ENCODE assay signal across 27 cellular contexts in the genomic region with DNA sequence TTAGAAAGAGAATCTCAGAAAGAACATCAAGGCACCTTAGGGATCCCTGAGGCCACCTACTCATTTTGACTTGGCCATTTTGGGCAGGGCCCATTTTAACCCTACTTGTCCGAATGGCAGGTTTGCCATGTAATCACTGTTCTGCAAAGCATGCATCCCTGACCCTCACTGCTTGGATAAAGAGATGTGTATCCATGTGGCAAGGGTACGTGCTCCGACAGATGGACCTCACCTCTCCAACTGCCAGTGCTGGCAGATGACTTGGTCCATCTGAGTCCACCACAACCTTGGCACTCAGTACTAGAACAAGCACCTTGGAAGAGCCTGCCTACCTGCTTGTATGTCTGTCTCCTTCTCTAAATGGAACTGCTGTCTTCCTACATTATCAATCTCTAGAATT.
"Had no signal": no experiment of that assay in that cellular context is flagged by ENCODE, and none has a peak within 500 bp of the region (broad histone marks: within the 10 kb centered on the region; RNA-seq: fewer than 3 reads in every experiment).

No MANE protein-coding gene starts in this region.

- H3K27me3 ChIP-seq: ascending aorta, cardiac muscle cell, SJCRH30 had no signal

- H3K27me3 Mint-ChIP-seq: activated CD4-positive, alpha-beta memory T cell treated with anti-CD3 and anti-CD28 coated beads, Interleukin-2, amount 10 ng/mL, durations not matched to agents 7 days and 5 days; activated naive CD8-positive, alpha-beta T cell treated with anti-CD3 and anti-CD28 coated beads, Interleukin-2, amount 10 ng/mL, durations not matched to agents 7 days and 5 days had no signal

- H3K36me3 ChIP-seq: ascending aorta, cardiac muscle cell, SJCRH30, WERI-Rb-1 had no signal

- H3K9me3 Mint-ChIP-seq: activated CD4-positive, alpha-beta memory T cell treated with anti-CD3 and anti-CD28 coated beads, Interleukin-2, amount 10 ng/mL, durations not matched to agents 7 days and 5 days; activated naive CD4-positive, alpha-beta T cell treated with anti-CD3 and anti-CD28 coated beads, Interleukin-2, amount 50 U/mL, for 24 hours; activated naive CD8-positive, alpha-beta T cell treated with anti-CD3 and anti-CD28 coated beads, Interleukin-2, amount 10 ng/mL, durations not matched to agents 7 days and 5 days; activated T-cell treated with anti-CD3 and anti-CD28 coated beads, Interleukin-2, amount 50 U/mL, for 24 hours; activated T-helper 2 cell treated with anti-CD3 and anti-CD28 coated beads, Interferon-gamma antibody, Interleukin-2, Interleukin-4, amounts not matched to agents 10 μg/mL and 5 μg/mL and 100 μg/mL, durations not matched to agents 14 hours and 24 hours and 36 hours had no signal

- H3K9me3 ChIP-seq: ascending aorta, SJCRH30 had no signal

- H3K27ac ChIP-seq: ascending aorta, cardiac muscle cell, SJCRH30, SK-N-MC, WERI-Rb-1 had no signal

- DNase-seq: activated CD4-positive, alpha-beta memory T cell treated with anti-CD3 and anti-CD28 coated beads, Interleukin-2, amount 10 ng/mL, durations not matched to agents 7 days and 5 days; activated CD4-positive, alpha-beta T cell treated with anti-CD3 and anti-CD28 coated beads for 1 hour; activated CD4-positive, alpha-beta T cell treated with anti-CD3 and anti-CD28 coated beads for 48 hours; activated CD4-positive, CD25-positive, alpha-beta regulatory T cell; activated CD8-positive, alpha-beta memory T cell treated with anti-CD3 and anti-CD28 coated beads for 24 hours; activated gamma-delta T cell; activated naive CD4-positive, alpha-beta T cell treated with Interleukin-2 at 50 U/mL for 16 hours; activated naive CD8-positive, alpha-beta T cell treated with anti-CD3 and anti-CD28 coated beads, Interleukin-2, amount 10 ng/mL, durations not matched to agents 7 days and 5 days; activated T-cell treated with anti-CD3 and anti-CD28 coated beads, Interleukin-2, amount 50 U/mL, for 24 hours; amygdala; NCI-H1105; NCI-H1417 treated with DMSO at 0.1 percent for 48 hours; NCI-H187 treated with DMSO at 0.1 percent for 48 hours; NCI-H2081; NCI-H226; NCI-H524 treated with DMSO at 0.1 percent for 48 hours; SHP77; SJCRH30; T1000; WERI-Rb-1 had no signal

- H3K4me1 Mint-ChIP-seq: activated CD4-positive, alpha-beta memory T cell treated with anti-CD3 and anti-CD28 coated beads, Interleukin-2, amount 10 ng/mL, durations not matched to agents 7 days and 5 days; activated naive CD4-positive, alpha-beta T cell treated with anti-CD3 and anti-CD28 coated beads, Interleukin-2, amount 50 U/mL, for 24 hours; activated naive CD8-positive, alpha-beta T cell treated with anti-CD3 and anti-CD28 coated beads, Interleukin-2, amount 10 ng/mL, durations not matched to agents 7 days and 5 days; central memory CD8-positive, alpha-beta T cell had no signal

- H3K4me3 Mint-ChIP-seq: activated CD4-positive, alpha-beta memory T cell treated with anti-CD3 and anti-CD28 coated beads, Interleukin-2, amount 10 ng/mL, durations not matched to agents 7 days and 5 days; activated naive CD4-positive, alpha-beta T cell treated with anti-CD3 and anti-CD28 coated beads, Interleukin-2, amount 50 U/mL, for 24 hours; activated naive CD8-positive, alpha-beta T cell treated with anti-CD3 and anti-CD28 coated beads, Interleukin-2, amount 10 ng/mL, durations not matched to agents 7 days and 5 days; activated T-cell treated with anti-CD3 and anti-CD28 coated beads, Interleukin-2, amount 50 U/mL, for 24 hours; central memory CD8-positive, alpha-beta T cell had no signal

- H3K4me3 ChIP-seq: ascending aorta, cardiac muscle cell, SJCRH30, SK-N-MC had no signal

- ATAC-seq: Panc1 had no signal

- H3K4me1 ChIP-seq: ascending aorta, SJCRH30 had no signal

- H3K36me3 Mint-ChIP-seq: activated naive CD4-positive, alpha-beta T cell treated with anti-CD3 and anti-CD28 coated beads, Interleukin-2, amount 50 U/mL, for 24 hours; activated naive CD8-positive, alpha-beta T cell treated with anti-CD3 and anti-CD28 coated beads, Interleukin-2, amount 10 ng/mL, durations not matched to agents 7 days and 5 days had no signal

- H3K27ac Mint-ChIP-seq: activated CD4-positive, alpha-beta memory T cell treated with anti-CD3 and anti-CD28 coated beads, Interleukin-2, amount 10 ng/mL, durations not matched to agents 7 days and 5 days; activated naive CD4-positive, alpha-beta T cell treated with anti-CD3 and anti-CD28 coated beads, Interleukin-2, amount 50 U/mL, for 24 hours; activated naive CD8-positive, alpha-beta T cell treated with anti-CD3 and anti-CD28 coated beads, Interleukin-2, amount 10 ng/mL, durations not matched to agents 7 days and 5 days; activated T-cell treated with anti-CD3 and anti-CD28 coated beads, Interleukin-2, amount 50 U/mL, for 24 hours; activated T-helper 2 cell treated with anti-CD3 and anti-CD28 coated beads, Interferon-gamma antibody, Interleukin-2, Interleukin-4, amounts not matched to agents 10 μg/mL and 5 μg/mL and 100 μg/mL, durations not matched to agents 14 hours and 24 hours and 36 hours had no signal
